Comparison of ENCODE assay signal across 11 cellular contexts in genomic region chr11:125457814-125458343, GRCh38. TPM values are rescaled to one million over a fixed set of nuclear protein-coding genes. Genes with fewer than 3 reads are reported as not detected.
DNase-seq lines count a peak whose midpoint lies in the region; ATAC-seq and TF ChIP-seq lines count a peak whose summit lies in the region.
"Had no signal": no experiment of that assay in that cellular context is flagged by ENCODE, and none has a peak within 500 bp of the region (broad histone marks: within the 10 kb centered on the region; RNA-seq: fewer than 3 reads in every experiment).

No MANE protein-coding gene starts in this region.

- H3K36me3 ChIP-seq in neural progenitor cell (no peaks in the 10 kb centered on the region), stomach (peaks cover 0 to 37% (median 6%) of the 10 kb centered on the region in 4 donors)
- H3K36me3 ChIP-seq: uterus had no signal

- ATAC-seq in GM19463 (IDR thresholded peaks at IDR 0.05; ENCODE audit: unreplicated experiment) (no peak), GM21786 (IDR thresholded peaks at IDR 0.05; ENCODE audit: unreplicated experiment) (no peak)
- ATAC-seq: A549 had no signal

- H3K9ac ChIP-seq in neural progenitor cell, result no peak overlapping the region

- DNase-seq in AG04449 (ENCODE audit: low read depth, low spot score) (peak; percentile 24), amniotic stem cell (lab: John Stamatoyannopoulos, UW) (peak; percentile 18), head of caudate nucleus (peak; percentile 59 to 92 (median 80)), neural progenitor cell (ENCODE audit: low spot score) (no peak), NCI-H1694 treated with DMSO at 0.1 percent for 48 hours (lab: John Stamatoyannopoulos, UW) (no peak), stomach (no peak)
- DNase-seq: activated CD4-positive, alpha-beta memory T cell treated with anti-CD3 and anti-CD28 coated beads, Interleukin-2, amount 10 ng/mL, durations not matched to agents 7 days and 5 days had no signal

- H3K36me3 Mint-ChIP-seq in neural progenitor cell, result peaks cover 22% of the 10 kb centered on the region

- no peaks in the 10 kb centered on the region for H3K79me2 ChIP-seq in neural progenitor cell (ENCODE audit: low read depth)

- peak overlapping the region; percentile 57 for H3K27ac Mint-ChIP-seq in neural progenitor cell
- H3K27ac Mint-ChIP-seq: activated CD4-positive, alpha-beta memory T cell treated with anti-CD3 and anti-CD28 coated beads, Interleukin-2, amount 10 ng/mL, durations not matched to agents 7 days and 5 days had no signal

- no peak for TF ChIP-seq CTCF in AG04449 (IDR thresholded peaks at IDR 0.05; ENCODE audit: insufficient read depth, low read length, missing control alignments)
- no peak for TF ChIP-seq CTCF in neural progenitor cell (IDR thresholded peaks at IDR 0.05)
- no peak for TF ChIP-seq CTCF in stomach (IDR thresholded peaks at IDR 0.05)

- no peaks in the 10 kb centered on the region for H3K9me3 ChIP-seq in neural progenitor cell (ENCODE audit: low read depth)
- H3K9me3 ChIP-seq in stomach, result no peaks in the 10 kb centered on the region
- H3K9me3 ChIP-seq: A549, uterus had no signal

- no peak overlapping the region for H2AFZ ChIP-seq in neural progenitor cell (replicated peaks)

- intact Hi-C loops in head of caudate nucleus (cut with DNase I), result no loop called here
- intact Hi-C loops in stomach (cut with DNase I; ENCODE audit: low total_unique reads), result no loop called here

- peaks cover 17% of the 10 kb centered on the region for H3F3A ChIP-seq in neural progenitor cell (ENCODE audit: low read depth)

- no peak overlapping the region for H3K4me2 ChIP-seq in neural progenitor cell
- H3K4me2 ChIP-seq: A549 had no signal

- H3K27me3 ChIP-seq in neural progenitor cell (no peaks in the 10 kb centered on the region), stomach (no peaks in the 10 kb centered on the region)
- H3K27me3 ChIP-seq: uterus had no signal

- TF ChIP-seq POLR2A in stomach (IDR thresholded peaks at IDR 0.05), result no peak

- H3K4me1 Mint-ChIP-seq in neural progenitor cell, result peaks cover 29% of the 10 kb centered on the region
- H3K4me1 Mint-ChIP-seq: activated CD4-positive, alpha-beta memory T cell treated with anti-CD3 and anti-CD28 coated beads, Interleukin-2, amount 10 ng/mL, durations not matched to agents 7 days and 5 days had no signal

- H4K20me1 ChIP-seq in neural progenitor cell (ENCODE audit: low read depth), result no peaks in the 10 kb centered on the region

- POLR2A ChIA-PET in AG04449 (lab: Yijun Ruan, JAX), result no interaction called here

- H3K27me3 Mint-ChIP-seq in neural progenitor cell (ENCODE audit: insufficient read depth, low read depth), result peaks cover 5% of the 10 kb centered on the region
- H3K27me3 Mint-ChIP-seq: activated CD4-positive, alpha-beta memory T cell treated with anti-CD3 and anti-CD28 coated beads, Interleukin-2, amount 10 ng/mL, durations not matched to agents 7 days and 5 days had no signal

- peak overlapping the region; percentile 64 for H3K4me3 Mint-ChIP-seq in neural progenitor cell
- H3K4me3 Mint-ChIP-seq: activated CD4-positive, alpha-beta memory T cell treated with anti-CD3 and anti-CD28 coated beads, Interleukin-2, amount 10 ng/mL, durations not matched to agents 7 days and 5 days had no signal

- WGBS in stomach, 5 donors, result 23 to 41% (median 31%) methylated on average over 12 of the region's 12 CpGs

- TF ChIP-seq EP300 in stomach (IDR thresholded peaks at IDR 0.05), result no peak

- CTCF ChIA-PET in AG04449 (lab: Yijun Ruan, JAX), result no interaction called here

- H3K9me3 Mint-ChIP-seq in neural progenitor cell, result peaks cover 2% of the 10 kb centered on the region
- H3K9me3 Mint-ChIP-seq: activated CD4-positive, alpha-beta memory T cell treated with anti-CD3 and anti-CD28 coated beads, Interleukin-2, amount 10 ng/mL, durations not matched to agents 7 days and 5 days had no signal

- peaks cover 4% of the 10 kb centered on the region for H3K4me1 ChIP-seq in neural progenitor cell
- peaks cover 0 to 8% (median 1%) of the 10 kb centered on the region in 4 donors for H3K4me1 ChIP-seq in stomach
- H3K4me1 ChIP-seq: A549, uterus had no signal

- H3K27ac ChIP-seq in neural progenitor cell (no peak overlapping the region), stomach (no peak overlapping the region)
- H3K27ac ChIP-seq: A549, uterus had no signal

- H3K4me3 ChIP-seq in AG04449 (ENCODE audit: low read depth, low read length), result no peak overlapping the region
- H3K4me3 ChIP-seq in neural progenitor cell, result no peak overlapping the region
- H3K4me3 ChIP-seq in stomach, result no peak overlapping the region
- H3K4me3 ChIP-seq: A549, uterus had no signal

RNA-seq across cellular contexts. Expression of gene FEZ1, which starts 38.2 kb away (rescaled TPM):
- total RNA-seq in neural progenitor cell (ENCODE audit: low replicate concordance) (187 and 197 TPM in 2 replicates), stomach (10 to 100 TPM in 4 of 5 donors, under 1 TPM in 1; 0.87 to 94.5 (median 14.7) TPM)
- 10 to 100 TPM; 13.2 to 19.2 (median 15.4) TPM for polyA plus RNA-seq in stomach

Comparison
In these comparisons a context has a peak if more than half of its experiments do, and no peak if none do; other contexts are left out.
1. DNase-seq: peak in AG04449 (single experiment), amniotic stem cell (single experiment) and head of caudate nucleus (42 of 42); none in neural progenitor cell (single experiment), NCI-H1694 treated with DMSO at 0.1 percent for 48 hours (single experiment) and stomach (single experiment).